Comparison of ENCODE assay signal across 8 cellular contexts in the genomic region with DNA sequence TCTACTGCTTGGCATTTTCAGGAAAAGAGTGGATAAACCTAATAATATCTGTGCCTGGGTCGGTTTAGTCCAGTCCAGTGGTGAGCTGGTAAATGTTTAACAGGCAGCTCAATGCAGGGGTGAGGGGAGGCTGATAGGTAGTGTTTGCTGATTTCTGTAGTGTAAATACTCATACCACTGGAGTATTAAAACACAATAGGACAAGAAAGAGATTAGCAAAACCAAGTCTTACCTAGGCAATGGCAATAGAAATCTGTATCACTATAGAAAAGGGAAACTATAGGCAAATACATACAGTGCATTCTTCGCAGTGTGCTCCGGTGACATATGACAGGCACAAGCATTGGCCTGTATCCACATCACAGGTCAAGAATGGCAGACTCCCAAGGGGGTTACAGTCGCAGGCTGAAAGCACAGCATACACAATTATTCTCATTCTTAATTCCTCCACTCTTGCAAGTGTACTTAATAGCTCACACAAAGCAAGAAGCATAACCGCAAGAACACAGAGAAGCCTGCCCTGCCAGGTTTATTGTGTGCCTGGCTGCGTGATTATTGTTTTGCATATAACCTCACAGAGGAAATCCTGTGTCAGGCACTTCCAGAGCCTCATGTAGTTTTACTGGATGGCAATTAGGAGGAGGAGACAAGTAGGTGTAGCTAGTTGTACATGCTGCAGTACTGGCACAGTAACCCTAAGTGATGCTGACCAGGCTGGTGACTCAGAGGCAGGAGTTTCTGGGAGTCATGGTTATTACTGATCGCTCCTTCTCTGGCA. TPM values are rescaled to one million over a fixed set of nuclear protein-coding genes. Genes with fewer than 3 reads are reported as not detected.
A peak's percentile ranks its signal among the peaks of the same experiment; 100 is the strongest.
DNase-seq lines count a peak whose midpoint lies in the region; ATAC-seq lines count a peak whose summit lies in the region.

No MANE protein-coding gene starts in this region.

- ATAC-seq in HG03469 (IDR thresholded peaks at IDR 0.05; ENCODE audit: unreplicated experiment): no peak

- peak overlapping the region; percentile 59 for H3K4me2 ChIP-seq in skeletal muscle satellite cell (ENCODE audit: low read length)

- no peak overlapping the region for H3K4me3 ChIP-seq in skeletal muscle satellite cell (ENCODE audit: low read length)

- no peaks in the 10 kb centered on the region for H3K36me3 ChIP-seq in skeletal muscle satellite cell (ENCODE audit: insufficient read depth, low read length)

- H3K4me1 ChIP-seq in skeletal muscle satellite cell (ENCODE audit: control insufficient read depth, insufficient read depth, low read length): peaks cover 28% of the 10 kb centered on the region

- no peaks in the 10 kb centered on the region for H3K9me3 ChIP-seq in skeletal muscle satellite cell (replicated peaks; ENCODE audit: low read length)

- H3K9ac ChIP-seq in skeletal muscle satellite cell (ENCODE audit: low read depth, low read length): no peak overlapping the region

- DNase-seq in NCI-H82 (lab: John Stamatoyannopoulos, UW) (peak; percentile 51), NCI-H82 treated with DMSO at 0.1 percent for 48 hours (lab: John Stamatoyannopoulos, UW; ENCODE audit: unreplicated experiment) (no peak), RKO (ENCODE audit: low spot score) (peak; percentile 75), glomerular visceral epithelial cell (ENCODE audit: extremely low spot score) (peak; percentile 78), cerebellum (ENCODE audit: low spot score) (no peak)
- no peak for DNase-seq in stimulated activated naive CD4-positive, alpha-beta T cell (lab: John Stamatoyannopoulos, UW)

- no peaks in the 10 kb centered on the region for H3K27me3 ChIP-seq in skeletal muscle satellite cell (ENCODE audit: control insufficient read depth, insufficient read depth, low read length)

RNA-seq across cellular contexts. Expression of a gene that starts 35.0 kb away (rescaled TPM):
- total RNA-seq in skeletal muscle satellite cell (2012; rRNA removed): 0.22 and 0.51 TPM in 2 replicates
- 0.64 TPM for total RNA-seq in cerebellum

Comparison
In these comparisons a context has a peak if more than half of its experiments do, and no peak if none do; other contexts are left out.
1. DNase-seq: peak in NCI-H82 (single experiment), RKO (single experiment) and glomerular visceral epithelial cell (single experiment); none in NCI-H82 treated with DMSO at 0.1 percent for 48 hours (single experiment), cerebellum (single experiment) and stimulated activated naive CD4-positive, alpha-beta T cell (0 of 6).